Comparison of ENCODE assay signal across 16 cellular contexts in genomic region chr15:64930778-64931240, GRCh38. TPM values are rescaled to one million over a fixed set of nuclear protein-coding genes. Genes with fewer than 3 reads are reported as not detected.
A peak's percentile ranks its signal among the peaks of the same experiment; 100 is the strongest.
DNase-seq lines count a peak whose midpoint lies in the region; ATAC-seq and TF ChIP-seq lines count a peak whose summit lies in the region.
"Had no signal": no experiment of that assay in that cellular context is flagged by ENCODE, and none has a peak within 500 bp of the region (broad histone marks: within the 10 kb centered on the region; RNA-seq: fewer than 3 reads in every experiment).

No MANE protein-coding gene starts in this region.

- peaks cover 13% of the 10 kb centered on the region for H3K4me1 Mint-ChIP-seq in neural crest cell

- DNase-seq in EH (ENCODE audit: low read depth) (peak; percentile 74), LHCN-M2 (ENCODE audit: low read depth) (peak; percentile 20), dermis blood vessel endothelial cell (peak; percentile 55), neural crest cell (ENCODE audit: low read depth, low spot score) (no peak), NCI-H1092 (lab: John Stamatoyannopoulos, UW) (no peak), SKM-1 (lab: John Stamatoyannopoulos, UW; ENCODE audit: unreplicated experiment) (no peak), globus pallidus (ENCODE audit: low spot score) (no peak)
- DNase-seq: activated naive CD8-positive, alpha-beta T cell treated with anti-CD3 and anti-CD28 coated beads for 36 hours; CD4-positive, alpha-beta T cell; left cardiac atrium; NCI-H69; SHP77; substantia nigra had no signal

- TF ChIP-seq CTCF in neural crest cell (conservative IDR thresholded peaks at IDR 0.05) = no peak

- peak overlapping the region; percentile 86 for H3K27ac Mint-ChIP-seq in neural crest cell (ENCODE audit: unreplicated experiment)
- H3K27ac Mint-ChIP-seq: activated naive CD8-positive, alpha-beta T cell treated with anti-CD3 and anti-CD28 coated beads for 36 hours; CD4-positive, alpha-beta T cell had no signal

- H3K4me3 Mint-ChIP-seq in neural crest cell = no peak overlapping the region
- H3K4me3 Mint-ChIP-seq: activated naive CD8-positive, alpha-beta T cell treated with anti-CD3 and anti-CD28 coated beads for 36 hours; CD4-positive, alpha-beta T cell; natural killer cell treated with Interleukin-12 subunit alpha and Interleukin-12 subunit beta and Interleukin-15 and Interleukin-18, amount 100 ng/mL, for 72 hours had no signal

- H3K36me3 Mint-ChIP-seq in neural crest cell (ENCODE audit: low read depth) = no peaks in the 10 kb centered on the region
- H3K36me3 Mint-ChIP-seq: natural killer cell treated with Interleukin-12 subunit alpha and Interleukin-12 subunit beta and Interleukin-15 and Interleukin-18, amount 100 ng/mL, for 72 hours had no signal

- no peaks in the 10 kb centered on the region for H3K9me3 Mint-ChIP-seq in neural crest cell
- H3K9me3 Mint-ChIP-seq: activated naive CD8-positive, alpha-beta T cell treated with anti-CD3 and anti-CD28 coated beads for 36 hours; CD4-positive, alpha-beta T cell; natural killer cell treated with Interleukin-12 subunit alpha and Interleukin-12 subunit beta and Interleukin-15 and Interleukin-18, amount 100 ng/mL, for 72 hours had no signal

- H3K27me3 Mint-ChIP-seq in neural crest cell (ENCODE audit: low read depth) = no peaks in the 10 kb centered on the region
- H3K27me3 Mint-ChIP-seq: activated naive CD8-positive, alpha-beta T cell treated with anti-CD3 and anti-CD28 coated beads for 36 hours; CD4-positive, alpha-beta T cell; natural killer cell treated with Interleukin-12 subunit alpha and Interleukin-12 subunit beta and Interleukin-15 and Interleukin-18, amount 100 ng/mL, for 72 hours had no signal

- ATAC-seq in HG03378 (IDR thresholded peaks at IDR 0.05; ENCODE audit: unreplicated experiment) = no peak
- ATAC-seq: gastroesophageal sphincter; natural killer cell treated with Interleukin-12 subunit alpha and Interleukin-12 subunit beta and Interleukin-15 and Interleukin-18, amount 100 ng/mL, for 72 hours had no signal

RNA-seq across cellular contexts. Expression of gene ANKDD1A, which starts 19.1 kb away (rescaled TPM):
- total RNA-seq in LHCN-M2 (2014; rRNA removed) (1.9 and 2.8 TPM in 2 replicates), dermis blood vessel endothelial cell (5.6 and 5.8 TPM in 2 replicates), neural crest cell (4.4 and 4.6 TPM in 2 replicates)
- 2.5 TPM for polyA plus RNA-seq in LHCN-M2 (2012)

RNA-seq across cellular contexts. Expression of gene SPG21, which starts 58.9 kb away (rescaled TPM):
- total RNA-seq in LHCN-M2 (2014; rRNA removed) (96.8 and 99.6 TPM in 2 replicates), dermis blood vessel endothelial cell (77.3 and 84.7 TPM in 2 replicates), neural crest cell (71.8 and 73.5 TPM in 2 replicates)
- polyA plus RNA-seq in LHCN-M2 (2012) = 67.6 TPM

Comparison
In these comparisons a context has a peak if more than half of its experiments do, and no peak if none do; other contexts are left out.
1. DNase-seq: peak in EH (single experiment), LHCN-M2 (single experiment) and dermis blood vessel endothelial cell (single experiment); none in neural crest cell (single experiment), NCI-H1092 (single experiment), SKM-1 (single experiment) and globus pallidus (single experiment).